ENCODE assay signal across 13 cellular contexts in genomic region chr1:212614398-212615091, GRCh38. TPM values are rescaled to one million over a fixed set of nuclear protein-coding genes. Genes with fewer than 3 reads are reported as not detected.
DNase-seq lines count a peak whose midpoint lies in the region; ATAC-seq and TF ChIP-seq lines count a peak whose summit lies in the region.
"Had no signal": no experiment of that assay in that cellular context is flagged by ENCODE, and none has a peak within 500 bp of the region (broad histone marks: within the 10 kb centered on the region; RNA-seq: fewer than 3 reads in every experiment).

No MANE protein-coding gene starts in this region.

- H3K36me3 ChIP-seq in MM.1S (replicated peaks; ENCODE audit: insufficient read depth, low read length) (peaks cover 18% of the 10 kb centered on the region; the same call in 1 of the 2 replicates), MG63 (peaks cover 8% of the 10 kb centered on the region)

- no peak for DNase-seq in activated naive CD4-positive, alpha-beta T cell treated with anti-CD3 and anti-CD28 coated beads for 36 hours
- DNase-seq in activated naive CD4-positive, alpha-beta T cell treated with anti-CD3 and anti-CD28 coated beads, Interleukin-2, amount 50 U/mL, for 72 hours (ENCODE audit: low spot score in 2 of 2): no peak
- DNase-seq in MM.1S (peak; percentile 63), MG63 (no peak), NCI-H524 (lab: John Stamatoyannopoulos, UW) (no peak)
- no peak for DNase-seq in activated naive CD8-positive, alpha-beta T cell treated with anti-CD3 and anti-CD28 coated beads for 36 hours
- no peak for DNase-seq in stimulated activated naive B cell treated with anti-CD40 and anti-IgM and Interleukin-4, amounts not matched to agents 10 μg/mL and 1 μg/mL and 100 μg/mL, for 72 hours
- DNase-seq: activated T-cell treated with anti-CD3 and anti-CD28 coated beads, Interleukin-2, amount 50 U/mL, for 4 hours; left ventricle myocardium inferior; NCI-H1092 treated with DMSO at 0.1 percent for 48 hours had no signal

- H3K27ac Mint-ChIP-seq in activated naive CD4-positive, alpha-beta T cell treated with anti-CD3 and anti-CD28 coated beads for 36 hours: peak overlapping the region; percentile 80
- peak overlapping the region in 1 of 2 donors; percentile 60 for H3K27ac Mint-ChIP-seq in activated naive CD4-positive, alpha-beta T cell treated with anti-CD3 and anti-CD28 coated beads, Interleukin-2, amount 50 U/mL, for 72 hours
- H3K27ac Mint-ChIP-seq in activated naive CD8-positive, alpha-beta T cell treated with anti-CD3 and anti-CD28 coated beads for 36 hours: peak overlapping the region; percentile 75
- H3K27ac Mint-ChIP-seq in stimulated activated naive B cell treated with anti-CD40 and anti-IgM and Interleukin-4, amounts not matched to agents 10 μg/mL and 1 μg/mL and 100 μg/mL, for 72 hours: peak overlapping the region; percentile 11

- H3K9me3 Mint-ChIP-seq in activated naive CD4-positive, alpha-beta T cell treated with anti-CD3 and anti-CD28 coated beads for 36 hours: no peaks in the 10 kb centered on the region
- no peaks in the 10 kb centered on the region for H3K9me3 Mint-ChIP-seq in activated naive CD4-positive, alpha-beta T cell treated with anti-CD3 and anti-CD28 coated beads, Interleukin-2, amount 50 U/mL, for 72 hours
- H3K9me3 Mint-ChIP-seq in activated naive CD8-positive, alpha-beta T cell treated with anti-CD3 and anti-CD28 coated beads for 36 hours: no peaks in the 10 kb centered on the region
- H3K9me3 Mint-ChIP-seq in stimulated activated naive B cell treated with anti-CD40 and anti-IgM and Interleukin-4, amounts not matched to agents 10 μg/mL and 1 μg/mL and 100 μg/mL, for 72 hours: no peaks in the 10 kb centered on the region
- H3K9me3 Mint-ChIP-seq: activated T-cell treated with anti-CD3 and anti-CD28 coated beads, Interleukin-2, amount 50 U/mL, for 4 hours had no signal

- H3K79me2 ChIP-seq in MM.1S (ENCODE audit: low read length): peaks cover 64% of the 10 kb centered on the region

- peaks cover 43% of the 10 kb centered on the region for H3K4me1 ChIP-seq in MM.1S (ENCODE audit: low read length)

- intact Hi-C loops in activated naive CD4-positive, alpha-beta T cell treated with anti-CD3 and anti-CD28 coated beads for 36 hours (cut with micrococcal nuclease): no loop called here

- H3K27ac ChIP-seq in MM.1S (ENCODE audit: low read length): peak overlapping the region; percentile 55; the same call in 1 of the 2 replicates
- H3K27ac ChIP-seq: left ventricle myocardium inferior, VCaP had no signal

- H3K4me1 Mint-ChIP-seq in activated naive CD4-positive, alpha-beta T cell treated with anti-CD3 and anti-CD28 coated beads for 36 hours (ENCODE audit: low read depth): peaks cover 52% of the 10 kb centered on the region
- H3K4me1 Mint-ChIP-seq in activated naive CD8-positive, alpha-beta T cell treated with anti-CD3 and anti-CD28 coated beads for 36 hours: peaks cover 49% of the 10 kb centered on the region
- peaks cover 20 to 32% of the 10 kb centered on the region in 2 donors for H3K4me1 Mint-ChIP-seq in stimulated activated naive B cell treated with anti-CD40 and anti-IgM and Interleukin-4, amounts not matched to agents 10 μg/mL and 1 μg/mL and 100 μg/mL, for 72 hours

- peaks cover 10% of the 10 kb centered on the region for H3F3A ChIP-seq in MM.1S (ENCODE audit: insufficient read depth, low read length)

- H3K36me3 Mint-ChIP-seq in activated naive CD4-positive, alpha-beta T cell treated with anti-CD3 and anti-CD28 coated beads for 36 hours (ENCODE audit: low read depth): peaks cover 79% of the 10 kb centered on the region
- peaks cover 68 to 73% of the 10 kb centered on the region in 2 donors for H3K36me3 Mint-ChIP-seq in activated naive CD4-positive, alpha-beta T cell treated with anti-CD3 and anti-CD28 coated beads, Interleukin-2, amount 50 U/mL, for 72 hours
- H3K36me3 Mint-ChIP-seq in activated naive CD8-positive, alpha-beta T cell treated with anti-CD3 and anti-CD28 coated beads for 36 hours: peaks cover 80% of the 10 kb centered on the region
- H3K36me3 Mint-ChIP-seq in stimulated activated naive B cell treated with anti-CD40 and anti-IgM and Interleukin-4, amounts not matched to agents 10 μg/mL and 1 μg/mL and 100 μg/mL, for 72 hours: peaks cover 36 to 46% of the 10 kb centered on the region in 2 donors

- H3K9ac ChIP-seq in MM.1S (ENCODE audit: low read length): peak overlapping the region; percentile 32; the same call in 1 of the 2 replicates

- no peaks in the 10 kb centered on the region for H3K9me2 ChIP-seq in MM.1S (replicated peaks; ENCODE audit: insufficient read depth, low read length)

- no peak overlapping the region for H2AFZ ChIP-seq in MM.1S (ENCODE audit: low read length)

- H3K27me3 ChIP-seq in MM.1S (replicated peaks; ENCODE audit: insufficient read depth, low read length) (no peaks in the 10 kb centered on the region), MG63 (no peaks in the 10 kb centered on the region)

- peak overlapping the region; percentile 27 for H3K4me3 ChIP-seq in MM.1S (ENCODE audit: low read length)
- no peak overlapping the region for H3K4me3 ChIP-seq in MG63
- H3K4me3 ChIP-seq: left ventricle myocardium inferior had no signal

- H4K20me1 ChIP-seq in MM.1S (ENCODE audit: insufficient read depth, low read length): no peaks in the 10 kb centered on the region

- H3K27me3 Mint-ChIP-seq in activated naive CD4-positive, alpha-beta T cell treated with anti-CD3 and anti-CD28 coated beads for 36 hours (ENCODE audit: low read depth): peaks cover 3% of the 10 kb centered on the region
- peaks cover 13% of the 10 kb centered on the region for H3K27me3 Mint-ChIP-seq in activated naive CD8-positive, alpha-beta T cell treated with anti-CD3 and anti-CD28 coated beads for 36 hours
- peaks cover 19 to 21% of the 10 kb centered on the region in 2 donors for H3K27me3 Mint-ChIP-seq in stimulated activated naive B cell treated with anti-CD40 and anti-IgM and Interleukin-4, amounts not matched to agents 10 μg/mL and 1 μg/mL and 100 μg/mL, for 72 hours

- ATAC-seq in activated naive CD4-positive, alpha-beta T cell treated with anti-CD3 and anti-CD28 coated beads, Interleukin-2, amount 50 U/mL, for 72 hours: no peak
- no peak for ATAC-seq in stimulated activated naive B cell treated with anti-CD40 and anti-IgM and Interleukin-4, amounts not matched to agents 10 μg/mL and 1 μg/mL and 100 μg/mL, for 72 hours (replicated peaks)
- ATAC-seq in HG02588 (IDR thresholded peaks at IDR 0.05; ENCODE audit: unreplicated experiment): no peak
- ATAC-seq: SK-N-SH treated with all-trans-retinoic acid at 6 μM for 48 hours had no signal

- peak overlapping the region; percentile 75 for H3K4me2 ChIP-seq in MM.1S (ENCODE audit: low read depth, low read length)

- CTCF ChIA-PET in activated naive CD4-positive, alpha-beta T cell treated with anti-CD3 and anti-CD28 coated beads for 36 hours (lab: Charles Lee): interaction anchor here (0.9 to 3.7 kb wide), 2 partner anchors 15 to 137 kb away, joined by 4 to 21 read pairs; no protein-coding TSS in a partner anchor

- no peak for TF ChIP-seq CTCF in MM.1S (IDR thresholded peaks at IDR 0.05; ENCODE audit: low read length)

- H3K9me3 ChIP-seq in MM.1S (replicated peaks; ENCODE audit: insufficient read depth, low read length) (no peaks in the 10 kb centered on the region), MG63 (no peaks in the 10 kb centered on the region)
- H3K9me3 ChIP-seq: left ventricle myocardium inferior had no signal

- H3K4me3 Mint-ChIP-seq in activated naive CD4-positive, alpha-beta T cell treated with anti-CD3 and anti-CD28 coated beads for 36 hours: no peak overlapping the region
- H3K4me3 Mint-ChIP-seq in activated naive CD8-positive, alpha-beta T cell treated with anti-CD3 and anti-CD28 coated beads for 36 hours: no peak overlapping the region
- H3K4me3 Mint-ChIP-seq in stimulated activated naive B cell treated with anti-CD40 and anti-IgM and Interleukin-4, amounts not matched to agents 10 μg/mL and 1 μg/mL and 100 μg/mL, for 72 hours: no peak overlapping the region
- H3K4me3 Mint-ChIP-seq: activated T-cell treated with anti-CD3 and anti-CD28 coated beads, Interleukin-2, amount 50 U/mL, for 4 hours had no signal

RNA-seq across cellular contexts. Expression of gene ATF3, which starts 6.0 kb away (rescaled TPM):
- total RNA-seq in activated naive CD4-positive, alpha-beta T cell treated with anti-CD3 and anti-CD28 coated beads for 36 hours: 10 to 100 TPM; 67.4 to 67.7 TPM
- 10 to 100 TPM; 25.1 to 48.4 TPM for total RNA-seq in activated naive CD4-positive, alpha-beta T cell treated with anti-CD3 and anti-CD28 coated beads, Interleukin-2, amount 50 U/mL, for 72 hours
- total RNA-seq in activated naive CD8-positive, alpha-beta T cell treated with anti-CD3 and anti-CD28 coated beads for 36 hours: 10 to 100 TPM; 42.4 to 44.9 TPM
- 0.99 and 7.4 TPM in 2 replicates for total RNA-seq in MG63 (2014; rRNA removed; shearing (Covaris generic); ENCODE audit: low replicate concordance)
